1 cellular context compared by ENCODE assay signal in the genomic region with DNA sequence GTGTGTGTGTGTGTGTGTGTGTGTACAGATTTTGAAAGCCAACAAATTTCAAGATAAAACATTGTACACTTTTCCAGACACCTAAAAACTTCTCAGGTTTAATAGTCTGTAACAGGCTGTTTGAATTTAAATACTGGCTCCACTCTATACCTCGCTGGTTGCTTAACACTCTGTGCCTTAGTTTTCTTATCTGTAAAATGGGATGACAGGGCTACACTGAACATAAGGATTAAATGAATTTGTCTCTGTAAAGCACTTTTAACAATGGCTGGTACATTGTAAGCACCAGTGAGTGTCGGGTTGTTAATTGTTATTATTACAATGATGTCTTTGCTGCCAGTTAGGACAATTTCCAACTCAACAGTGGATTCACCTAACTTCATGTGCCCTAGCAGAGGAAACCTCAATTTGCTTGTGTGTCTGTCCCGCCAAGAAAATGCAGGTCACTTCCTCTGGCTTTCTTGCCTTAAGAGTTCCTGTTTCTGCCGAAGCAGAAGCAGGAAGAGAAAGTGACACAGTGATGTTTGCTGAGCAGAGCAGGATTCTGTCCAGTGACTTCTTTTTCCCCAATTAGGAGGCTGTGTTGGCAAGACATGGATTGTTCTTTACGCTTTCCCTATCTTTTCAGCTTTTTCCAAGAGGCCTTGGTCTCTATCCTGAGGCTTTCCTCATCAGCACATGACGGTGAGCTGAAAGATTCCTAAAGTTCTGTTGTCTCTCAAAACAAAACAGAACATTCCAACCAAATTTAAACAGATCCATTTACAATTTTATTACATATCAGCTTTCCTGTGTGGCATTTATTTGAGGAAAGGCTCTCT.
TF ChIP-seq lines count a peak whose summit lies in the region.

No MANE protein-coding gene starts in this region.

TF ChIP-seq in WTC11, 78 proteins besides CTCF, POLR2A, EP300 and RAD21 (continued from another document):
- TF ChIP-seq MLX (CRISPR knock-in tag; IDR thresholded peaks at IDR 0.05) (no peak), ZNF138 (CRISPR knock-in tag; conservative IDR thresholded peaks at IDR 0.05) (no peak), CREM (CRISPR knock-in tag; IDR thresholded peaks at IDR 0.05) (no peak)
